ENCODE assay signal across 22 cellular contexts in genomic region chr22:17592201-17592600, GRCh38. TPM values are rescaled to one million over a fixed set of nuclear protein-coding genes. Genes with fewer than 3 reads are reported as not detected.
A peak's percentile ranks its signal among the peaks of the same experiment; 100 is the strongest.
DNase-seq lines count a peak whose midpoint lies in the region; ATAC-seq and TF ChIP-seq lines count a peak whose summit lies in the region.
"Had no signal": no experiment of that assay in that cellular context is flagged by ENCODE, and none has a peak within 500 bp of the region (broad histone marks: within the 10 kb centered on the region; RNA-seq: fewer than 3 reads in every experiment).

No MANE protein-coding gene starts in this region.

- ATAC-seq in Panc1 = no peak
- no peak for ATAC-seq in HG02623 (IDR thresholded peaks at IDR 0.05; ENCODE audit: unreplicated experiment)
- ATAC-seq: GM23338 had no signal

- no peak for TF ChIP-seq POLR2A in spleen (IDR thresholded peaks at IDR 0.05)

- H3K4me3 Mint-ChIP-seq in Calu3 (ENCODE audit: low read depth, unreplicated experiment) (no peak overlapping the region), glutamatergic neuron (ENCODE audit: unreplicated experiment) (no peak overlapping the region)
- H3K4me3 Mint-ChIP-seq: CD4-positive, CD25-positive, alpha-beta regulatory T cell; GM23338 had no signal

- no peaks in the 10 kb centered on the region for H3K4me1 Mint-ChIP-seq in Calu3 (ENCODE audit: low read depth, unreplicated experiment)
- H3K4me1 Mint-ChIP-seq in glutamatergic neuron (ENCODE audit: low read depth, unreplicated experiment) = peaks cover 12% of the 10 kb centered on the region
- H3K4me1 Mint-ChIP-seq: CD4-positive, CD25-positive, alpha-beta regulatory T cell; GM23338 had no signal

- H3K4me1 ChIP-seq in Panc1 (ENCODE audit: control insufficient read depth, insufficient read depth, low read length) (no peaks in the 10 kb centered on the region), spleen (peaks cover 0 to 24% (median 4%) of the 10 kb centered on the region in 6 donors)

- POLR2A ChIA-PET in Panc1 (lab: Charles Lee) = no interaction called here

- H3K9me3 Mint-ChIP-seq in Calu3 (ENCODE audit: low read depth, unreplicated experiment) = no peaks in the 10 kb centered on the region
- peaks cover 12% of the 10 kb centered on the region for H3K9me3 Mint-ChIP-seq in glutamatergic neuron (ENCODE audit: unreplicated experiment)
- H3K9me3 Mint-ChIP-seq: CD4-positive, CD25-positive, alpha-beta regulatory T cell; GM23338 had no signal

- H3K27ac ChIP-seq in Panc1 (ENCODE audit: low read length) = no peak overlapping the region
- H3K27ac ChIP-seq in spleen = no peak overlapping the region

- H3K27me3 Mint-ChIP-seq in Calu3 (ENCODE audit: unreplicated experiment) = no peaks in the 10 kb centered on the region
- H3K27me3 Mint-ChIP-seq in glutamatergic neuron (ENCODE audit: unreplicated experiment) = peaks cover 6% of the 10 kb centered on the region
- H3K27me3 Mint-ChIP-seq: CD4-positive, CD25-positive, alpha-beta regulatory T cell; IgD-negative memory B cell had no signal

- BruUV-seq in Calu3 (replicated peaks; lab: Mats Ljungman, UMichigan) (TSS peak; percentile 58), Panc1 (replicated peaks; lab: Mats Ljungman, UMichigan) (TSS peak; percentile 82)

- peaks cover 8% of the 10 kb centered on the region for H3K36me3 ChIP-seq in Panc1 (ENCODE audit: control insufficient read depth, insufficient read depth, low read length)
- peaks cover 2 to 97% (median 76%) of the 10 kb centered on the region in 6 donors for H3K36me3 ChIP-seq in spleen

- 89 to 96% (median 91%) methylated on average over 5 of the region's 5 CpGs for WGBS in spleen, 5 donors

- no peaks in the 10 kb centered on the region for H3K27me3 ChIP-seq in Panc1 (ENCODE audit: control insufficient read depth, insufficient read depth, low read length)
- H3K27me3 ChIP-seq in spleen (replicated peaks in 1 of 7) = no peaks in the 10 kb centered on the region

- H3K9me3 ChIP-seq in Panc1 (ENCODE audit: control insufficient read depth, insufficient read depth, low read depth, low read length) (no peaks in the 10 kb centered on the region), spleen (no peaks in the 10 kb centered on the region)
- H3K9me3 ChIP-seq: SK-N-SH had no signal

- H3K36me3 Mint-ChIP-seq in Calu3 (ENCODE audit: insufficient read depth, unreplicated experiment) = peaks cover 65% of the 10 kb centered on the region
- H3K36me3 Mint-ChIP-seq in glutamatergic neuron (ENCODE audit: unreplicated experiment) = peaks cover 7% of the 10 kb centered on the region

- H3K27ac Mint-ChIP-seq in Calu3 (ENCODE audit: unreplicated experiment) = no peak overlapping the region
- peak overlapping the region; percentile 84 for H3K27ac Mint-ChIP-seq in glutamatergic neuron (ENCODE audit: unreplicated experiment)
- H3K27ac Mint-ChIP-seq: GM23338 had no signal

- in situ Hi-C loops in Panc1 (cut with HindIII; ENCODE audit: low pct_unique_long_range_greater_than_20kb, low sequenced_read_pairs) = no loop called here

- intact Hi-C loops in Calu3 (cut with micrococcal nuclease; ENCODE audit: unreplicated experiment) = no loop called here
- intact Hi-C loops in Panc1 (cut with micrococcal nuclease; ENCODE audit: unreplicated experiment) = no loop called here
- intact Hi-C loops in spleen (cut with DNase I; ENCODE audit: low total_unique reads) = no loop called here

- no peak for DNase-seq in Calu3
- DNase-seq in Panc1 (ENCODE audit: low read depth, low spot score) = no peak
- DNase-seq in glutamatergic neuron = no peak
- peak; percentile 19 for DNase-seq in spleen
- no peak for DNase-seq in RPMI8226
- no peak for DNase-seq in T-helper 2 cell
- DNase-seq: CD4-positive, CD25-positive, alpha-beta regulatory T cell; COR-L47; HCEC 1CT; Karpas-422; NCI-H1694; NCI-H2081; NCI-H2171; NCI-H345; NCI-H524 treated with DMSO at 0.1 percent for 48 hours; OCI-M1; SHP77 treated with DMSO at 0.1 percent for 48 hours; SK-N-SH had no signal

- H3K4me3 ChIP-seq in Panc1 (ENCODE audit: low read depth in 2 of 2, low read length in 2 of 2) (no peak overlapping the region), spleen (no peak overlapping the region)
- H3K4me3 ChIP-seq: GM23338 had no signal

- no peak for TF ChIP-seq CTCF in Calu3 (IDR thresholded peaks at IDR 0.05; ENCODE audit: unreplicated experiment)
- no peak for TF ChIP-seq CTCF in Panc1 (IDR thresholded peaks at IDR 0.05)
- TF ChIP-seq CTCF in glutamatergic neuron (IDR thresholded peaks at IDR 0.05; ENCODE audit: partially characterized antibody, unreplicated experiment) = no peak
- TF ChIP-seq CTCF in spleen (IDR thresholded peaks at IDR 0.05 in 8 of 11, conservative IDR thresholded peaks at IDR 0.05 in 3 of 11) = no peak

- CTCF ChIA-PET in Calu3 (lab: Charles Lee) (no interaction called here), Panc1 (lab: Charles Lee) (no interaction called here)

RNA-seq across cellular contexts. Expression of gene SLC25A18, which starts 28.9 kb away (rescaled TPM):
- 0.28 and 0.95 TPM in 2 replicates for total RNA-seq in Calu3 (2022)
- total RNA-seq in Panc1 (2021; ENCODE audit: unreplicated experiment) = 3.9 TPM
- 4.7 TPM for polyA plus RNA-seq in Panc1 (2012; ENCODE audit: insufficient read length)
- total RNA-seq in glutamatergic neuron (ENCODE audit: unreplicated experiment) = 6.4 TPM
- 10 to 100 TPM in 1 of 7 donors, 1 to 10 TPM in 4, under 1 TPM in 2; 0.13 to 12.3 (median 5.5) TPM for total RNA-seq in spleen
- 1 to 10 TPM; 2.9 to 3.4 (median 3.1) TPM for polyA plus RNA-seq in spleen
- total RNA-seq: CD4-positive, CD25-positive, alpha-beta regulatory T cell; RPMI7951 had no signal
- polyA plus RNA-seq: IgD-negative memory B cell had no signal

RNA-seq across cellular contexts. Expression of gene ATP6V1E1, which starts 36.3 kb away (rescaled TPM):
- 105 and 116 TPM in 2 replicates for total RNA-seq in Calu3 (2022)
- total RNA-seq in Panc1 (2021; ENCODE audit: unreplicated experiment) = 136 TPM
- 110 TPM for polyA plus RNA-seq in Panc1 (2012; ENCODE audit: insufficient read length)
- total RNA-seq in glutamatergic neuron (ENCODE audit: unreplicated experiment) = 112 TPM
- 100 to 1,000 TPM in 6 of 7 donors, 10 to 100 TPM in 1; 85.3 to 127 (median 112) TPM for total RNA-seq in spleen
- 100 to 1,000 TPM in 1 of 3 donors, 10 to 100 TPM in 2; 66.1 to 115 (median 99.6) TPM for polyA plus RNA-seq in spleen

RNA-seq across cellular contexts. Expression of gene BCL2L13, which starts 46.4 kb away (rescaled TPM):
- total RNA-seq in Calu3 (2022) (47.1 and 49.3 TPM in 2 replicates), Panc1 (2021; ENCODE audit: unreplicated experiment) (44.0 TPM), glutamatergic neuron (ENCODE audit: unreplicated experiment) (42.6 TPM), spleen (10 to 100 TPM; 29.4 to 53.5 (median 38.2) TPM)
- polyA plus RNA-seq in Panc1 (2012; ENCODE audit: insufficient read length) = 25.7 TPM
- 10 to 100 TPM; 13.4 to 20.3 (median 17.2) TPM for polyA plus RNA-seq in spleen
